17 cellular contexts compared by ENCODE assay signal in genomic region chr2:3368261-3368722, GRCh38. TPM values are rescaled to one million over a fixed set of nuclear protein-coding genes. Genes with fewer than 3 reads are reported as not detected.
A peak's percentile ranks its signal among the peaks of the same experiment; 100 is the strongest.
DNase-seq lines count a peak whose midpoint lies in the region; ATAC-seq and TF ChIP-seq lines count a peak whose summit lies in the region.
"Had no signal": no experiment of that assay in that cellular context is flagged by ENCODE, and none has a peak within 500 bp of the region (broad histone marks: within the 10 kb centered on the region; RNA-seq: fewer than 3 reads in every experiment).

No MANE protein-coding gene starts in this region.

- H3K4ac ChIP-seq in mesenchymal stem cell (ENCODE audit: low read depth in 1 of 2, low read length in 2 of 2): no peak overlapping the region

- no peak overlapping the region for H4K91ac ChIP-seq in mesenchymal stem cell (ENCODE audit: low read length)

- no peak overlapping the region for H3K9ac ChIP-seq in mesenchymal stem cell (ENCODE audit: low read length)

- no peaks in the 10 kb centered on the region for H3K9me3 Mint-ChIP-seq in endothelial cell (ENCODE audit: unreplicated experiment)
- H3K9me3 Mint-ChIP-seq: CD8-positive, alpha-beta memory T cell had no signal

- no peak overlapping the region for H3K27ac ChIP-seq in mesenchymal stem cell (ENCODE audit: low read length, poor library complexity, severe bottlenecking)

- H2BK120ac ChIP-seq in mesenchymal stem cell (ENCODE audit: low read depth, low read length): no peak overlapping the region

- DNase-seq in Caki2 (ENCODE audit: low read depth): peak; percentile 21
- DNase-seq in HT-29 (ENCODE audit: low spot score): peak; percentile 20
- DNase-seq in endothelial cell (ENCODE audit: low spot score): no peak
- no peak for DNase-seq in mesenchymal stem cell
- no peak for DNase-seq in activated CD8-positive, alpha-beta memory T cell treated with anti-CD3 and anti-CD28 coated beads, Interleukin-2, amount 50 U/mL, for 48 hours
- DNase-seq: ACHN; BE2C; C1 segment of cervical spinal cord; CD4-positive, CD25-positive, alpha-beta regulatory T cell; CD8-positive, alpha-beta memory T cell; COR-L47; GF-D8; H9; IMR-90 had no signal

- no peaks in the 10 kb centered on the region for H3K27me3 ChIP-seq in mesenchymal stem cell (ENCODE audit: control insufficient read depth in 1 of 2, insufficient read depth in 1 of 2, low read length in 2 of 2)
- H3K27me3 ChIP-seq: BE2C had no signal

- H3K14ac ChIP-seq in mesenchymal stem cell (ENCODE audit: low read length in 2 of 2): no peak overlapping the region

- no peak overlapping the region for H3K23ac ChIP-seq in mesenchymal stem cell (ENCODE audit: low read length in 2 of 2)

- H2AFZ ChIP-seq in mesenchymal stem cell (ENCODE audit: low read depth, low read length): no peak overlapping the region

- H2BK12ac ChIP-seq in mesenchymal stem cell (ENCODE audit: low read length in 2 of 2): no peak overlapping the region

- no peak overlapping the region for H3K4me2 ChIP-seq in mesenchymal stem cell (ENCODE audit: low read length, poor library complexity, severe bottlenecking)

- no peak overlapping the region for H3K27ac Mint-ChIP-seq in endothelial cell (ENCODE audit: unreplicated experiment)
- H3K27ac Mint-ChIP-seq: CD4-positive, CD25-positive, alpha-beta regulatory T cell had no signal

- H4K8ac ChIP-seq in mesenchymal stem cell (ENCODE audit: low read length): peak overlapping the region; percentile 40

- no peak overlapping the region for H3K18ac ChIP-seq in mesenchymal stem cell (ENCODE audit: low read depth in 1 of 2, low read length in 2 of 2)

- H3K9me3 ChIP-seq in mesenchymal stem cell (ENCODE audit: control insufficient read depth, low read length): no peaks in the 10 kb centered on the region
- H3K9me3 ChIP-seq: BE2C had no signal

- peaks cover 13% of the 10 kb centered on the region for H3K36me3 Mint-ChIP-seq in endothelial cell (ENCODE audit: low read depth, unreplicated experiment)

- H3K4me1 Mint-ChIP-seq in endothelial cell (ENCODE audit: unreplicated experiment): peaks cover 23% of the 10 kb centered on the region

- no peaks in the 10 kb centered on the region for H3K4me1 ChIP-seq in mesenchymal stem cell (ENCODE audit: control insufficient read depth, insufficient read depth, low read depth, low read length)
- H3K4me1 ChIP-seq: BE2C had no signal

- peaks cover 15% of the 10 kb centered on the region for H3K79me1 ChIP-seq in mesenchymal stem cell (replicated peaks; ENCODE audit: low read length, poor library complexity, severe bottlenecking)

- no peak overlapping the region for H2BK5ac ChIP-seq in mesenchymal stem cell (ENCODE audit: low read depth, low read length, poor library complexity, severe bottlenecking)

- peaks cover 1% of the 10 kb centered on the region for H3K27me3 Mint-ChIP-seq in endothelial cell (ENCODE audit: unreplicated experiment)
- H3K27me3 Mint-ChIP-seq: CD4-positive, CD25-positive, alpha-beta regulatory T cell; CD8-positive, alpha-beta memory T cell had no signal

- TF ChIP-seq CTCF in endothelial cell (IDR thresholded peaks at IDR 0.05; ENCODE audit: unreplicated experiment): no peak

- no peak for ATAC-seq in GM19452 (IDR thresholded peaks at IDR 0.05; ENCODE audit: unreplicated experiment)
- ATAC-seq in HG03378 (IDR thresholded peaks at IDR 0.05; ENCODE audit: unreplicated experiment): no peak
- ATAC-seq: K562 had no signal

- H3K36me3 ChIP-seq in mesenchymal stem cell (ENCODE audit: control insufficient read depth in 1 of 2, insufficient read depth in 2 of 2, low read depth in 1 of 2, low read length in 2 of 2): peaks cover 0 to 5% of the 10 kb centered on the region in 2 experiments
- H3K36me3 ChIP-seq: BE2C had no signal

- 100% methylated on average over 3 of the region's 4 CpGs for WGBS in mesenchymal stem cell

- H2AK5ac ChIP-seq in mesenchymal stem cell (ENCODE audit: low read length, severe bottlenecking): no peak overlapping the region

- H2BK15ac ChIP-seq in mesenchymal stem cell (ENCODE audit: low read depth, poor library complexity, severe bottlenecking): no peak overlapping the region

- in situ Hi-C loops in Caki2 (cut with HindIII; ENCODE audit: low pct_unique_long_range_greater_than_20kb, low sequenced_read_pairs): no loop called here

- H3K4me3 Mint-ChIP-seq in endothelial cell (ENCODE audit: unreplicated experiment): peak overlapping the region; percentile 42
- H3K4me3 Mint-ChIP-seq: CD4-positive, CD25-positive, alpha-beta regulatory T cell; CD8-positive, alpha-beta memory T cell; H9 had no signal

- no peak overlapping the region for H3K4me3 ChIP-seq in mesenchymal stem cell (ENCODE audit: insufficient read depth in 1 of 2, low read depth in 1 of 2, low read length in 2 of 2)
- H3K4me3 ChIP-seq: K562 had no signal

RNA-seq across cellular contexts. Expression of gene EIPR1, which starts 9.3 kb away (rescaled TPM):
- 77.2 and 92.6 TPM in 2 replicates for total RNA-seq in Caki2 (2014; rRNA removed; shearing (Covaris generic); ENCODE audit: low replicate concordance)
- total RNA-seq in HT-29 (2014; rRNA removed; shearing (Covaris generic)): 82.2 and 83.8 TPM in 2 replicates
- 35.9 TPM for total RNA-seq in endothelial cell (ENCODE audit: unreplicated experiment)
- polyA plus RNA-seq in mesenchymal stem cell (2013, experiment 1 of 2): 17.5 TPM
- 16.9 TPM for polyA plus RNA-seq in mesenchymal stem cell (2013, experiment 2 of 2)

RNA-seq across cellular contexts. Expression of gene TRAPPC12, which starts 11.2 kb away (rescaled TPM):
- total RNA-seq in Caki2 (2014; rRNA removed; shearing (Covaris generic); ENCODE audit: low replicate concordance): 40.7 and 76.8 TPM in 2 replicates
- total RNA-seq in HT-29 (2014; rRNA removed; shearing (Covaris generic)): 77.7 and 86.8 TPM in 2 replicates
- 105 TPM for total RNA-seq in endothelial cell (ENCODE audit: unreplicated experiment)
- 44.7 TPM for polyA plus RNA-seq in mesenchymal stem cell (2013, experiment 1 of 2)
- polyA plus RNA-seq in mesenchymal stem cell (2013, experiment 2 of 2): 46.6 TPM

Comparison
In these comparisons a context has a peak if more than half of its experiments do, and no peak if none do; other contexts are left out.
1. DNase-seq: peak in Caki2 (single experiment) and HT-29 (single experiment); none in endothelial cell (single experiment), mesenchymal stem cell (single experiment) and activated CD8-positive, alpha-beta memory T cell treated with anti-CD3 and anti-CD28 coated beads, Interleukin-2, amount 50 U/mL, for 48 hours (single experiment).